In the genomic region with DNA sequence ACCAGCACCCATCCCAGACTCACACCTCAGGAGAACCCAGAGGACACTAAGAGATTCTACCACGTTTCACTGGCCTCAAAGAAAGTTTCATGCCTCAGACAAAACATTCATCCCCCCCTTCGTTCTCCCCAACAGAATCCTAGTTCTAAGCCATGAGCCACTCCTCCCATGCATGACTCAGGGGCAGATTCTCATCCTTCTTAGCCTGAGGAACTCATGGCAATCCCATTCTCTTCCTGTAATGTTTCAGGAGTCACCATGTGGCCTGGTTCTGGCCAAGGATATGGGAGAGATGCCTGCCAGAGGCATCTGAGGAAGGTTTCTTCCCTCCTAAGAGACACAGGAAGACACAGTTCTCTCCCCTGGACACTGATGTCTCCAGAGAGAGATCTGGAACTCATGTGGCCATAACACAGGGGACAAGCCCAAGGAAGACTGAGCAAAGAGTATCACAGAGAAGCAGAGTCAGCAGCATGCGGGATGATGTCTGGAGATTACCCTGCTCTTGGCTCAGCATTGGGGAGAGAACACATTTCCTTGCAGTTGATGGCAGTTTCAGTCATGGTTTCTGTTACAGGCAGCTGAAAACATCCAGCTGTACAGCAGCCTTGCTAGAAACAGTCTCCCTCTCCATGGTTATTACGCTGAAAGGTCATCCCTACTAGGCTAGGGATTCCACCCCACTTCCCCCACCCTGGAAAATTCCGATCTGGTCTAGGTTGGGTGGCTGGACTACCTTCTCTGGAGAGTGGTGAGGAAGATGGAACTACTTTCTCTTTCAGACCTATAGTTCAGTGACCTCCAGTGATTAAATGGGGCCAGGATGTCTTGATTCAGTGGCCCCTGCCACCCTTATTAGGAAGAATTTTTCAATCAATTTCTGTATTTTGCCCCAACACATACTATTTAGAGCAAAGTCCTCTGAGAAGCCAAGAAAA, we compare ENCODE assay signal across 8 cellular contexts.
DNase-seq lines count a peak whose midpoint lies in the region; ATAC-seq and TF ChIP-seq lines count a peak whose summit lies in the region.
"Had no signal": no experiment of that assay in that cellular context is flagged by ENCODE, and none has a peak within 500 bp of the region (broad histone marks: within the 10 kb centered on the region; RNA-seq: fewer than 3 reads in every experiment).

No MANE protein-coding gene starts in this region.

- H3K9me3 ChIP-seq in OCI-LY3 (ENCODE audit: insufficient read depth, low read length): no peaks in the 10 kb centered on the region

- TF ChIP-seq CTCF in OCI-LY3 (IDR thresholded peaks at IDR 0.05; ENCODE audit: low read depth, low read length): no peak
- no peak for TF ChIP-seq CTCF in GM13977 (IDR thresholded peaks at IDR 0.05; ENCODE audit: extremely low read depth, insufficient read depth, missing control alignments)

- no peak overlapping the region for H3K9ac ChIP-seq in OCI-LY3 (ENCODE audit: low read length)

- peaks cover 15 to 22% of the 10 kb centered on the region in 2 donors for H3K27me3 Mint-ChIP-seq in stimulated activated naive B cell treated with anti-CD40 and anti-IgM and Interleukin-4, amounts not matched to agents 10 μg/mL and 1 μg/mL and 100 μg/mL, for 72 hours

- H3K4me2 ChIP-seq in OCI-LY3 (ENCODE audit: low read length): peak overlapping the region; percentile 52

- DNase-seq in stimulated activated naive B cell treated with anti-CD40 and anti-IgM and Interleukin-4, amounts not matched to agents 10 μg/mL and 1 μg/mL and 100 μg/mL, for 72 hours: no peak
- DNase-seq in C1 segment of cervical spinal cord (lab: John Stamatoyannopoulos, UW) (no peak), GM13977 (ENCODE audit: low spot score) (no peak)
- DNase-seq: activated effector memory CD4-positive, alpha-beta T cell treated with anti-CD3 and anti-CD28 coated beads, Interleukin-2, amount 50 U/mL, for 16 hours had no signal

- no peaks in the 10 kb centered on the region for H3K79me2 ChIP-seq in OCI-LY3 (ENCODE audit: low read length)

- peaks cover 16 to 48% of the 10 kb centered on the region in 2 donors for H3K4me1 Mint-ChIP-seq in stimulated activated naive B cell treated with anti-CD40 and anti-IgM and Interleukin-4, amounts not matched to agents 10 μg/mL and 1 μg/mL and 100 μg/mL, for 72 hours

- peak overlapping the region; percentile 11 for H3K27ac Mint-ChIP-seq in stimulated activated naive B cell treated with anti-CD40 and anti-IgM and Interleukin-4, amounts not matched to agents 10 μg/mL and 1 μg/mL and 100 μg/mL, for 72 hours

- H4K20me1 ChIP-seq in OCI-LY3 (ENCODE audit: insufficient read depth, low read length): no peaks in the 10 kb centered on the region

- peaks cover 0 to 3% of the 10 kb centered on the region in 2 donors for H3K9me3 Mint-ChIP-seq in stimulated activated naive B cell treated with anti-CD40 and anti-IgM and Interleukin-4, amounts not matched to agents 10 μg/mL and 1 μg/mL and 100 μg/mL, for 72 hours

- ATAC-seq in GM19372 (IDR thresholded peaks at IDR 0.05; ENCODE audit: low read depth, unreplicated experiment): peak; percentile 86
- ATAC-seq in HG02870 (IDR thresholded peaks at IDR 0.05; ENCODE audit: unreplicated experiment): peak; percentile 64
- peak; percentile 36 to 53 for ATAC-seq in stimulated activated naive B cell treated with anti-CD40 and anti-IgM and Interleukin-4, amounts not matched to agents 10 μg/mL and 1 μg/mL and 100 μg/mL, for 72 hours (replicated peaks)
- no peak for ATAC-seq in GM19328 (IDR thresholded peaks at IDR 0.05; ENCODE audit: unreplicated experiment)

- peak overlapping the region; percentile 27; the same call in 1 of the 2 replicates for H3K4me3 ChIP-seq in OCI-LY3 (ENCODE audit: low read length)

- in situ Hi-C loops in GM13977 (cut with MboI; ENCODE audit: low pct_unique_long_range_greater_than_20kb, low sequenced_read_pairs, unreplicated experiment): no loop called here

- H3K36me3 Mint-ChIP-seq in stimulated activated naive B cell treated with anti-CD40 and anti-IgM and Interleukin-4, amounts not matched to agents 10 μg/mL and 1 μg/mL and 100 μg/mL, for 72 hours: peaks cover 7 to 10% of the 10 kb centered on the region in 2 donors

- H2AFZ ChIP-seq in OCI-LY3 (ENCODE audit: low read depth, low read length): peak overlapping the region; percentile 4; the same call in 1 of the 2 replicates

- H3K4me3 Mint-ChIP-seq in stimulated activated naive B cell treated with anti-CD40 and anti-IgM and Interleukin-4, amounts not matched to agents 10 μg/mL and 1 μg/mL and 100 μg/mL, for 72 hours: no peak overlapping the region

- peaks cover 38% of the 10 kb centered on the region for H3K4me1 ChIP-seq in OCI-LY3 (ENCODE audit: low read length)

- H3K27me3 ChIP-seq in OCI-LY3 (ENCODE audit: low read depth, low read length): no peaks in the 10 kb centered on the region

- no peak overlapping the region for H3K27ac ChIP-seq in OCI-LY3 (ENCODE audit: low read length)

- H3K36me3 ChIP-seq in OCI-LY3 (replicated peaks; ENCODE audit: low read depth, low read length): no peaks in the 10 kb centered on the region
